9 cellular contexts compared by ENCODE assay signal in the genomic region with DNA sequence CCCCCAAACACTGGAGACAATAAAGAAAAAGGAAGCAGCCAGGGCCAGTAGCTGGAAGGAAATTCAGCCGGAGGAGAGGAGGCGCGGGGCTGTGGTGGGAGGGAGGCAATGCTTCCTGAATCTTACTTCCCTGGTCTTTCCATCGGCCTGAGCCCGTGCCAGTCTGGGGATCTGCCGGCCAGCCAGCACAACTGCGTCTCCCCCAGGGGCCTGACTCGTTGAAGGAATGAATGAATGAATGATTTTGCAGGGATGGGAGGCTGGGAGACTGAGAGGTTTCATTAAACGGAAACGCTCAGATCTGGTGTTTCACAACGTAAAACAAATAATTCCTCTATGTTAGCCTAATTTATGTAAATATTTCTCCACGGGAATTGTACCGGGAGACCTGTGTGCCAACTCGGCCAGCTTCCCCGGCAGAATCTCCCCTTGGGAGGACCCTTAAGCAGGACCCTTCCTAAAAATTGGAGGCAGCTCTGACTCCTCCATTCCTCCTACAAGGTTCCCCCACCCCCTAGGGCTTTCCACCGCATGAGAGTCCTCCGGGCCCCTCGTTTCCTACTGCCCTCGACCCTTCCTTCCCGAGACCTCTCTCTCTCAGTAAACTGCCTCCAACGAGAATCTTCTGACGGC. TPM values are rescaled to one million over a fixed set of nuclear protein-coding genes. Genes with fewer than 3 reads are reported as not detected.
A peak's percentile ranks its signal among the peaks of the same experiment; 100 is the strongest.
DNase-seq lines count a peak whose midpoint lies in the region; ATAC-seq and TF ChIP-seq lines count a peak whose summit lies in the region.
"Had no signal": no experiment of that assay in that cellular context is flagged by ENCODE, and none has a peak within 500 bp of the region (broad histone marks: within the 10 kb centered on the region; RNA-seq: fewer than 3 reads in every experiment).

No MANE protein-coding gene starts in this region.

- no peaks in the 10 kb centered on the region for H3K36me3 Mint-ChIP-seq in activated naive CD8-positive, alpha-beta T cell
- no peaks in the 10 kb centered on the region for H3K36me3 Mint-ChIP-seq in immature natural killer cell

- no peaks in the 10 kb centered on the region for H3K27me3 Mint-ChIP-seq in activated naive CD8-positive, alpha-beta T cell
- peaks cover 9 to 30% (median 14%) of the 10 kb centered on the region in 3 donors for H3K27me3 Mint-ChIP-seq in immature natural killer cell (ENCODE audit: low read depth in 3 of 3)

- H3K4me1 ChIP-seq in suprapubic skin: peaks cover 48% of the 10 kb centered on the region

- DNase-seq in SKM-1 treated with dmso at 0.1 percent for 144 hours (lab: John Stamatoyannopoulos, UW; ENCODE audit: unreplicated experiment) (peak; percentile 44), SKM-1 (lab: John Stamatoyannopoulos, UW; ENCODE audit: unreplicated experiment) (no peak), immature natural killer cell (no peak), suprapubic skin (ENCODE audit: low spot score in 2 of 2) (peak in 1 of 2 donors; percentile 66), SW 1271 (lab: John Stamatoyannopoulos, UW) (no peak), NCI-H1930 (lab: John Stamatoyannopoulos, UW) (no peak)
- DNase-seq: small intestine had no signal

- H3K9me3 ChIP-seq in suprapubic skin: no peaks in the 10 kb centered on the region

- no peaks in the 10 kb centered on the region for H3K9me3 Mint-ChIP-seq in activated naive CD8-positive, alpha-beta T cell (ENCODE audit: low read depth)
- H3K9me3 Mint-ChIP-seq in immature natural killer cell: no peaks in the 10 kb centered on the region

- H3K27ac ChIP-seq in suprapubic skin: no peak overlapping the region

- H3K27me3 ChIP-seq in suprapubic skin: no peaks in the 10 kb centered on the region

- 35% methylated on average over 22 of the region's 22 CpGs for WGBS in suprapubic skin

- TF ChIP-seq EP300 in suprapubic skin (IDR thresholded peaks at IDR 0.05): no peak

- H3K4me1 Mint-ChIP-seq in activated naive CD8-positive, alpha-beta T cell (ENCODE audit: low read depth): peaks cover 26% of the 10 kb centered on the region
- H3K4me1 Mint-ChIP-seq in immature natural killer cell: peaks cover 17 to 21% of the 10 kb centered on the region in 2 donors

- TF ChIP-seq CTCF in suprapubic skin (IDR thresholded peaks at IDR 0.05): no peak

- no peak overlapping the region for H3K27ac Mint-ChIP-seq in activated naive CD8-positive, alpha-beta T cell
- H3K27ac Mint-ChIP-seq in immature natural killer cell: peak overlapping the region in 4 of 6 donors; percentile 17 to 74 (median 36)

- peak overlapping the region; percentile 78 for H3K4me3 ChIP-seq in suprapubic skin

- H3K4me3 Mint-ChIP-seq in activated naive CD8-positive, alpha-beta T cell: peak overlapping the region; percentile 79
- peak overlapping the region; percentile 73 to 83 (median 79) for H3K4me3 Mint-ChIP-seq in immature natural killer cell

- H3K36me3 ChIP-seq in suprapubic skin: no peaks in the 10 kb centered on the region

- no peak for ATAC-seq in HG02798 (IDR thresholded peaks at IDR 0.05; ENCODE audit: poor library complexity, unreplicated experiment)

- no peak for TF ChIP-seq POLR2A in suprapubic skin (IDR thresholded peaks at IDR 0.05)

RNA-seq across cellular contexts. Expression of a gene that starts 1.3 kb away (rescaled TPM):
- 1 to 10 TPM; 1.1 to 5.1 (median 4.7) TPM for polyA plus RNA-seq in immature natural killer cell
- 100 to 1,000 TPM; 214 to 283 (median 260) TPM for total RNA-seq in suprapubic skin

RNA-seq across cellular contexts. Expression of a gene that starts 42.0 kb away (rescaled TPM):
- 10 to 100 TPM; 67.7 to 71.4 (median 70.2) TPM for polyA plus RNA-seq in immature natural killer cell
- total RNA-seq in suprapubic skin: 10 to 100 TPM; 17.5 to 35.6 (median 23.1) TPM
